In genomic region chr16:2058901-2059300, GRCh38 we compare ENCODE assay signal across 16 cellular contexts. TPM values are rescaled to one million over a fixed set of nuclear protein-coding genes. Genes with fewer than 3 reads are reported as not detected.
"Had no signal": no experiment of that assay in that cellular context is flagged by ENCODE, and none has a peak within 500 bp of the region (broad histone marks: within the 10 kb centered on the region; RNA-seq: fewer than 3 reads in every experiment).

No MANE protein-coding gene starts in this region.

- H3K27me3 Mint-ChIP-seq: stimulated activated memory B cell treated with anti-CD40 and anti-IgM and Interleukin-4, amounts not matched to agents 10 μg/mL and 1 μg/mL and 100 μg/mL, for 72 hours had no signal

- H3K9me3 Mint-ChIP-seq: stimulated activated memory B cell treated with anti-CD40 and anti-IgM and Interleukin-4, amounts not matched to agents 10 μg/mL and 1 μg/mL and 100 μg/mL, for 72 hours had no signal

- H3K4me1 ChIP-seq: parathyroid adenoma, tibial artery had no signal

- H3K27ac ChIP-seq: neutrophil, parathyroid adenoma, tibial artery had no signal

- H2AFZ ChIP-seq: parathyroid adenoma had no signal

- DNase-seq: activated CD4-positive, alpha-beta T cell treated with anti-CD3 and anti-CD28 coated beads for 1 hour; activated CD4-positive, alpha-beta T cell treated with anti-CD3 and anti-CD28 coated beads, Interleukin-2, amount 50 U/mL, for 4 hours; activated naive CD4-positive, alpha-beta T cell; activated T-cell treated with anti-CD3 and anti-CD28 coated beads for 4 hours; aorta; dermis blood vessel endothelial cell; stimulated activated CD4-positive, alpha-beta T cell treated with anti-CD3 and anti-CD28 coated beads, Interleukin-2, amount 100 ng/mL, for 48 hours; tibial artery had no signal

- ATAC-seq: left lobe of liver; stimulated activated memory B cell treated with anti-CD40 and anti-IgM and Interleukin-4, amounts not matched to agents 10 μg/mL and 1 μg/mL and 100 μg/mL, for 72 hours had no signal

- H3K27me3 ChIP-seq: neutrophil, tibial artery had no signal

- H3K9ac ChIP-seq: parathyroid adenoma had no signal

- H3K9me3 ChIP-seq: neutrophil, tibial artery had no signal

- H3K4me3 ChIP-seq: tibial artery had no signal

- H3K27ac Mint-ChIP-seq: stimulated activated memory B cell treated with anti-CD40 and anti-IgM and Interleukin-4, amounts not matched to agents 10 μg/mL and 1 μg/mL and 100 μg/mL, for 72 hours had no signal

- H3K4me1 Mint-ChIP-seq: stimulated activated memory B cell treated with anti-CD40 and anti-IgM and Interleukin-4, amounts not matched to agents 10 μg/mL and 1 μg/mL and 100 μg/mL, for 72 hours had no signal

- H3K79me2 ChIP-seq: parathyroid adenoma had no signal

- H3K4me3 Mint-ChIP-seq: stimulated activated memory B cell treated with anti-CD40 and anti-IgM and Interleukin-4, amounts not matched to agents 10 μg/mL and 1 μg/mL and 100 μg/mL, for 72 hours had no signal

RNA-seq across cellular contexts. Expression of gene NPW, which starts 39.3 kb away (rescaled TPM):
- total RNA-seq: bronchial epithelial cell, cerebellum, frontal cortex, skeletal muscle tissue had no signal
